18 cellular contexts compared by ENCODE assay signal in genomic region chr17:72687941-72688340, GRCh38.
DNase-seq lines count a peak whose midpoint lies in the region; FAIRE-seq and TF ChIP-seq lines count a peak whose summit lies in the region.
"Had no signal": no experiment of that assay in that cellular context is flagged by ENCODE, and none has a peak within 500 bp of the region (broad histone marks: within the 10 kb centered on the region; RNA-seq: fewer than 3 reads in every experiment).

No MANE protein-coding gene starts in this region.

- H3K27ac ChIP-seq in Karpas-422 (ENCODE audit: low read length), result peak overlapping the region; percentile 91
- H3K27ac ChIP-seq in keratinocyte (ENCODE audit: control insufficient read depth, insufficient read depth, low read length), result peak overlapping the region; percentile 11

- H2AFZ ChIP-seq in Karpas-422 (ENCODE audit: low read length) (no peak overlapping the region), keratinocyte (ENCODE audit: control insufficient read depth, low read length) (no peak overlapping the region)

- H3K79me2 ChIP-seq in Karpas-422 (ENCODE audit: low read length) (no peaks in the 10 kb centered on the region), keratinocyte (ENCODE audit: control insufficient read depth, insufficient read depth, low read length) (no peaks in the 10 kb centered on the region)

- H3K36me3 ChIP-seq in Karpas-422 (ENCODE audit: insufficient read depth, low read length), result no peaks in the 10 kb centered on the region
- no peaks in the 10 kb centered on the region for H3K36me3 ChIP-seq in keratinocyte (ENCODE audit: control insufficient read depth in 2 of 2, extremely low read depth in 1 of 2, insufficient read depth in 2 of 2, low read length in 2 of 2)

- H3K27me3 ChIP-seq in Karpas-422 (ENCODE audit: low read length), result no peaks in the 10 kb centered on the region
- no peaks in the 10 kb centered on the region for H3K27me3 ChIP-seq in keratinocyte (ENCODE audit: control insufficient read depth, extremely low read depth, insufficient read depth, low read length)

- H3K9me1 ChIP-seq in keratinocyte (ENCODE audit: control insufficient read depth, extremely low read depth, insufficient read depth, low read length), result peaks cover 3% of the 10 kb centered on the region

- H3K4me2 ChIP-seq in Karpas-422 (ENCODE audit: low read depth, low read length, poor library complexity, severe bottlenecking), result peak overlapping the region; percentile 23
- H3K4me2 ChIP-seq in keratinocyte (ENCODE audit: control insufficient read depth, extremely low read depth, insufficient read depth, low read depth, low read length), result peak overlapping the region; percentile 22

- no peak for TF ChIP-seq CTCF in keratinocyte (optimal IDR thresholded peaks at IDR 0.05 in 1 of 3, IDR thresholded peaks at IDR 0.05 in 1 of 3, conservative IDR thresholded peaks at IDR 0.05 in 1 of 3; ENCODE audit: extremely low read depth in 1 of 3, insufficient read depth in 2 of 3, low read length in 3 of 3)
- no peak for TF ChIP-seq CTCF in GM13976 (IDR thresholded peaks at IDR 0.05; ENCODE audit: borderline replicate concordance, control extremely low read depth, extremely low read depth, insufficient read depth, missing control alignments)

- dilution Hi-C loops in keratinocyte (cut with MboI; ENCODE audit: extremely low pct_ligation_motif_present, low sequenced_read_pairs), result no loop called here

- H3K4me1 ChIP-seq in Karpas-422 (ENCODE audit: low read length) (peaks cover 51% of the 10 kb centered on the region), keratinocyte (ENCODE audit: control insufficient read depth, extremely low read depth, insufficient read depth, low read length) (peaks cover 47% of the 10 kb centered on the region)

- H3K4me3 ChIP-seq in Karpas-422 (ENCODE audit: low read length) (no peak overlapping the region), keratinocyte (ENCODE audit: control insufficient read depth in 2 of 3, extremely low read depth in 1 of 3, insufficient read depth in 2 of 3, low read depth in 1 of 3, low read length in 3 of 3) (no peak overlapping the region)

- no peaks in the 10 kb centered on the region for H4K20me1 ChIP-seq in Karpas-422 (ENCODE audit: insufficient read depth, low read depth, low read length)
- no peaks in the 10 kb centered on the region for H4K20me1 ChIP-seq in keratinocyte (ENCODE audit: control insufficient read depth, extremely low read depth, insufficient read depth, low read length)

- FAIRE-seq in keratinocyte (lab: Jason Lieb, UNC), result peak; percentile 90
- FAIRE-seq in RCC 7860 (lab: Jason Lieb, UNC), result no peak
- FAIRE-seq: G401.6, GM12892 had no signal

- H3K9me2 ChIP-seq in Karpas-422 (replicated peaks; ENCODE audit: insufficient read depth, low read length), result no peaks in the 10 kb centered on the region

- peak overlapping the region; percentile 37; the same call in 1 of the 2 replicates for H3K9ac ChIP-seq in Karpas-422 (ENCODE audit: low read length)
- no peak overlapping the region for H3K9ac ChIP-seq in keratinocyte (ENCODE audit: control insufficient read depth, extremely low read depth, insufficient read depth, low read length)

- DNase-seq in DMS153 (lab: John Stamatoyannopoulos, UW), result peak; percentile 91
- DNase-seq in Karpas-422, result peak; percentile 72
- peak; percentile 90 for DNase-seq in NOMO-1 treated with DMSO at 0.1 percent for 48 hours (lab: John Stamatoyannopoulos, UW; ENCODE audit: unreplicated experiment)
- no peak for DNase-seq in keratinocyte (ENCODE audit: low read depth, low spot score)
- no peak for DNase-seq in stimulated activated CD4-positive, alpha-beta T cell treated with anti-CD3 and anti-CD28 coated beads, Interleukin-15, amount 100 ng/mL, for 24 hours
- DNase-seq in GM13976 (ENCODE audit: low spot score), result no peak
- DNase-seq in RCC 7860 (ENCODE audit: low spot score), result no peak
- DNase-seq in retina, result no peak
- DNase-seq: activated CD4-positive, alpha-beta T cell treated with anti-CD3 and anti-CD28 coated beads, Interleukin-2, amount 50 U/mL, for 4 hours; activated naive CD8-positive, alpha-beta T cell treated with anti-CD3 and anti-CD28 coated beads, Interleukin-2, amount 10 ng/mL, durations not matched to agents 7 days and 5 days; activated T-cell treated with anti-CD3 and anti-CD28 coated beads, Interleukin-2, amount 50 U/mL, for 4 hours; effector CD4-positive, alpha-beta T cell; islet precursor cell; NCI-H2107; OCI-M1; stimulated activated CD4-positive, alpha-beta T cell treated with anti-CD3 and anti-CD28 coated beads, Interleukin-1b, Interleukin-23, amount 100 ng/mL, for 48 hours had no signal

- in situ Hi-C loops in GM13976 (cut with MboI; ENCODE audit: low sequenced_read_pairs, unreplicated experiment), result no loop called here

- H3K9me3 ChIP-seq in Karpas-422 (ENCODE audit: low read length) (no peaks in the 10 kb centered on the region), keratinocyte (ENCODE audit: control insufficient read depth, low read depth, low read length) (no peaks in the 10 kb centered on the region)

Comparison
In these comparisons a context has a peak if more than half of its experiments do, and no peak if none do; other contexts are left out.
1. DNase-seq: peak in DMS153 (single experiment), Karpas-422 (single experiment) and NOMO-1 treated with DMSO at 0.1 percent for 48 hours (single experiment); none in keratinocyte (single experiment), stimulated activated CD4-positive, alpha-beta T cell treated with anti-CD3 and anti-CD28 coated beads, Interleukin-15, amount 100 ng/mL, for 24 hours (single experiment), GM13976 (single experiment), RCC 7860 (single experiment) and retina (single experiment).